10 cellular contexts compared by ENCODE assay signal in the genomic region with DNA sequence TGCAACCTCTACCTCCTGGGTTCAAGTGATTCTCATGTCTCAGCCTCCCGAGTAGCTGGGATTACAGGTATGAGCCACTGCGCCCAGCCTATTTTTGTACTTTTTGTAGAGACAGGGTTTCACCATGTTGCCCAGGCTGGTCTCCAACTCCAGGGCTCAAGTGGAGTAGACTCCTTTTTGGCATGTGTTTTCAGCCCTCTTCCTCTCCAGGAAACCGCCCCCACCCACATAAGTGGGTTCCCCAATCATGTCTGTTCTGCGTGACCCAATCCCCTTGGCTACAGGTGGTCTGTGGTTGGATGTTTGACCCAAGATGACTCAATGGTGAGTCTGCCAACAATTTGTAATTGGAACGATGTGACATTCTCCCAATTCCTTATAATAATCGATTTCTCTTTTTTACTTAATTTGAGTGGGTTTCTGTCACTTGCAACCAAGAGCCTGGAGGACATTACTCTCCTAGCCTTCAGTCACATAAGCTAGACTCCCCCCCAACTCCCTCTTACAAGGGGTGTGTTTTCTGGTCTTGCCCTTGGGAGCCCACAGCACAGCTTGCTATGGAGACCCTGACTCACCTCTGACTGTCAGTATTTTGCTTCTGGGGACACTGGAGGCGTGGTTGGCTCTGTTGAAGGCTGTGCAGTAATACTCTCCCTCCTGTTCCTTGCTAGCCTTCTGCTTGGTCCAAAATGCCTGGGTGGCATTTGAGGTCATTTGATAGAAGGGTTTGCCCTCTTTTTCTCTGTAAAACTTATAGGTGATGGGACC. TPM values are rescaled to one million over a fixed set of nuclear protein-coding genes. Genes with fewer than 3 reads are reported as not detected.
DNase-seq lines count a peak whose midpoint lies in the region; ATAC-seq, FAIRE-seq and TF ChIP-seq lines count a peak whose summit lies in the region.
"Had no signal": no experiment of that assay in that cellular context is flagged by ENCODE, and none has a peak within 500 bp of the region (broad histone marks: within the 10 kb centered on the region; RNA-seq: fewer than 3 reads in every experiment).

No MANE protein-coding gene starts in this region.

- no peak overlapping the region; a peak in 1 of 4 replicates for H3K9ac ChIP-seq in K562 (ENCODE audit: insufficient read depth in 1 of 2, low read depth in 2 of 2, low read length in 2 of 2)

- intact Hi-C loops in K562 (cut with micrococcal nuclease), result no loop called here

- no peak overlapping the region for H3K27ac ChIP-seq in K562 (ENCODE audit: extremely low read depth, low read depth, low read length)

- peak; percentile 26 for DNase-seq in A172 (ENCODE audit: low spot score)
- peak; percentile 85 for DNase-seq in HT1080 (ENCODE audit: low read depth)
- DNase-seq in K562 (ENCODE audit: extremely low read depth in 1 of 4, low spot score in 3 of 4), result no peak
- peak; percentile 64 for DNase-seq in mesenteric fat pad (ENCODE audit: low spot score)
- no peak for DNase-seq in NCI-H526 (lab: John Stamatoyannopoulos, UW)
- DNase-seq: activated B cell treated with CpG ODN at 0.5 μM for 24 hours, NCI-H2107 had no signal

- H3K9me1 ChIP-seq in K562 (ENCODE audit: control insufficient read depth, insufficient read depth, low read length), result no peaks in the 10 kb centered on the region

- H2AFZ ChIP-seq in K562 (ENCODE audit: low read depth, low read length), result no peak overlapping the region

- no peak for FAIRE-seq in K562 (lab: Jason Lieb, UNC)

- no peaks in the 10 kb centered on the region for H3K9me3 ChIP-seq in K562 (replicated peaks; ENCODE audit: control insufficient read depth, insufficient read depth, low read depth, low read length)

- ATAC-seq in K562 (no peak), HG02610 (IDR thresholded peaks at IDR 0.05; ENCODE audit: unreplicated experiment) (no peak), HG03108 (IDR thresholded peaks at IDR 0.05; ENCODE audit: unreplicated experiment) (no peak), GM19324 (IDR thresholded peaks at IDR 0.05; ENCODE audit: low FRiP score, unreplicated experiment) (no peak)

- in situ Hi-C loops in K562 (cut with MboI), result no loop called here

- H3K36me3 ChIP-seq in K562 (ENCODE audit: control insufficient read depth, insufficient read depth, low read length), result no peaks in the 10 kb centered on the region

- no peak overlapping the region for H3K4me2 ChIP-seq in K562 (ENCODE audit: insufficient read depth, low read length)

- CTCF ChIA-PET in K562 (lab: Yijun Ruan, JAX; ENCODE audit: low intra/inter-chr PET ratio), result no interaction called here

- no peak for TF ChIP-seq CTCF in K562 (IDR thresholded peaks at IDR 0.05 in 2 of 3, conservative IDR thresholded peaks at IDR 0.05 in 1 of 3; ENCODE audit: insufficient read depth in 2 of 3, low read depth in 1 of 3, low read length in 3 of 3)

- H3K4me1 ChIP-seq in K562 (replicated peaks in 1 of 2; ENCODE audit: control insufficient read depth in 2 of 2, insufficient read depth in 2 of 2, low read length in 2 of 2), result peaks cover 0 to 3% of the 10 kb centered on the region in 2 experiments; a peak in 2 of 5 replicates

- no TSS peak for BruUV-seq in K562 (replicated peaks; lab: Mats Ljungman, UMichigan)

- no peaks in the 10 kb centered on the region for H3K27me3 ChIP-seq in K562 (ENCODE audit: control insufficient read depth in 2 of 2, insufficient read depth in 2 of 2, low read length in 2 of 2)

- no peak for TF ChIP-seq EP300 in K562 (IDR thresholded peaks at IDR 0.05; ENCODE audit: low read length)

- POLR2A ChIA-PET in K562 (lab: Yijun Ruan, JAX), result interaction anchor here (1.1 kb wide), 1 partner anchor 12 kb away, joined by 3 read pairs; no protein-coding TSS in a partner anchor

- TF ChIP-seq POLR2A in K562 (conservative IDR thresholded peaks at IDR 0.05), result no peak

- H3K79me2 ChIP-seq in K562 (ENCODE audit: control insufficient read depth, insufficient read depth, low read length), result no peaks in the 10 kb centered on the region

- no peak overlapping the region for H3K4me3 ChIP-seq in K562

- no peak for TF ChIP-seq RAD21 in K562 (CRISPR knock-in tag; conservative IDR thresholded peaks at IDR 0.05 in 1 of 2, IDR thresholded peaks at IDR 0.05 in 1 of 2)

- H4K20me1 ChIP-seq in K562 (replicated peaks; ENCODE audit: control insufficient read depth, insufficient read depth, low read length), result no peaks in the 10 kb centered on the region

- WGBS in K562 (ENCODE audit: insufficient coverage, low coverage, missing lambda C conversion rate), result 75% methylated on average over 7 of the region's 7 CpGs

TF ChIP-seq in K562, 482 proteins besides CTCF, POLR2A, EP300 and RAD21:
- TF ChIP-seq, protein P1, sequence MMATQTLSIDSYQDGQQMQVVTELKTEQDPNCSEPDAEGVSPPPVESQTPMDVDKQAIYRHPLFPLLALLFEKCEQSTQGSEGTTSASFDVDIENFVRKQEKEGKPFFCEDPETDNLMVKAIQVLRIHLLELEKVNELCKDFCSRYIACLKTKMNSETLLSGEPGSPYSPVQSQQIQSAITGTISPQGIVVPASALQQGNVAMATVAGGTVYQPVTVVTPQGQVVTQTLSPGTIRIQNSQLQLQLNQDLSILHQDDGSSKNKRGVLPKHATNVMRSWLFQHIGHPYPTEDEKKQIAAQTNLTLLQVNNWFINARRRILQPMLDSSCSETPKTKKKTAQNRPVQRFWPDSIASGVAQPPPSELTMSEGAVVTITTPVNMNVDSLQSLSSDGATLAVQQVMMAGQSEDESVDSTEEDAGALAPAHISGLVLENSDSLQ (IDR thresholded peaks at IDR 0.05), result no peak
- TF ChIP-seq EGR1 (conservative IDR thresholded peaks at IDR 0.05), result 0 out of 2 replicates have a peak, but pooled peaks have one; percentile 15

RNA-seq across cellular contexts. Expression of a gene that starts 34.9 kb away (rescaled TPM):
- 0.05 TPM in 1 of 2 replicates, not detected in the other for total RNA-seq in A172 (2014; rRNA removed; shearing (Covaris generic))
- 0.27 and 0.43 TPM in 2 replicates for total RNA-seq in HT1080 (2014; rRNA removed; shearing (Covaris generic))
- 0.01 and 0.23 TPM in 2 replicates for polyA plus RNA-seq in HT1080 (2015; cell fraction: cytosol; rRNA removed)
- polyA plus RNA-seq in HT1080 (2015; cell fraction: nucleus; rRNA removed), result 0.07 TPM in 1 of 2 replicates, not detected in the other
- 13.3 and 15.0 TPM in 2 replicates for total RNA-seq in K562 (2011; cell fraction: chromatin; rRNA removed; ENCODE audit: low replicate concordance)
- total RNA-seq in K562 (2011; cell fraction: nucleolus; rRNA removed), result 5.2 and 10.7 TPM in 2 replicates
- total RNA-seq in K562 (2011; cell fraction: nucleoplasm; rRNA removed), result 7.6 and 11.1 TPM in 2 replicates
- total RNA-seq in K562 (2014; rRNA removed) (2.8 and 3.3 TPM in 2 replicates), K562 (2014; rRNA removed; fragmentation: Illumina TruSeq; extraction: Trizol) (3.3 and 4.4 TPM in 2 replicates), K562 (2015; rRNA removed; fragmentation: Illumina TruSeq; extraction: Trizol) (2.9 and 3.2 TPM in 2 replicates), K562 (2021) (10.3 and 10.7 TPM in 2 replicates), mesenteric fat pad (367 TPM)
- polyA plus RNA-seq in K562 (2011; rRNA removed) (10.8 and 21.7 TPM in 2 replicates), K562 (2014; fragmentation: Illumina TruSeq; extraction: Trizol) (4.5 and 4.8 TPM in 2 replicates), K562 (2014; fragmentation: Nextera tagmentation; extraction: Ambion mirVana) (1 to 10 TPM; 1.5 to 7.4 TPM), K562 (2014; rRNA removed) (5.1 and 7.9 TPM in 2 replicates)
- 5.7 and 10.0 TPM in 2 replicates for polyA plus RNA-seq in K562 (2011; cell fraction: cytosol; rRNA removed)
- polyA plus RNA-seq in K562 (2011; cell fraction: nucleus; rRNA removed), result 3.7 and 4.1 TPM in 2 replicates
- polyA plus RNA-seq in K562 (2012), result 7.9 and 15.5 TPM in 2 replicates
- 34.7 and 50.5 TPM in 2 replicates for polyA minus RNA-seq in K562 (2011; rRNA and poly(A)+ RNA removed)
- 7.3 and 20.2 TPM in 2 replicates for polyA minus RNA-seq in K562 (2011; cell fraction: cytosol; rRNA and poly(A)+ RNA removed)
- polyA minus RNA-seq in K562 (2011; cell fraction: nucleus; rRNA and poly(A)+ RNA removed), result 2.3 and 7.0 TPM in 2 replicates

Comparison
In these comparisons a context has a peak if more than half of its experiments do, and no peak if none do; other contexts are left out.
1. DNase-seq: peak in A172 (single experiment), HT1080 (single experiment) and mesenteric fat pad (single experiment); none in K562 (0 of 4) and NCI-H526 (0 of 2).
2. RNA of a gene that starts 34.9 kb away (total RNA-seq): 367 TPM in mesenteric fat pad (single experiment); 2.8 to 15.0 TPM in K562, 0.27 to 0.43 TPM in HT1080 and 0.05 TPM in A172; every median in the first group is over 10 times any median in the second.